Comparison of ENCODE assay signal across 8 cellular contexts in genomic region chr11:10366568-10367331, GRCh38.
A peak's percentile ranks its signal among the peaks of the same experiment; 100 is the strongest.
DNase-seq lines count a peak whose midpoint lies in the region; ATAC-seq and TF ChIP-seq lines count a peak whose summit lies in the region.

No MANE protein-coding gene starts in this region.

- ATAC-seq in GM21825 (IDR thresholded peaks at IDR 0.05; ENCODE audit: unreplicated experiment) = peak; percentile 86
- peak; percentile 93 for ATAC-seq in aorta (ENCODE audit: low FRiP score)

- H3K4me1 ChIP-seq in SJCRH30 (peaks cover 9% of the 10 kb centered on the region), aorta (ENCODE audit: control insufficient read depth in 1 of 2, insufficient read depth in 2 of 2, low read length in 2 of 2) (no peaks in the 10 kb centered on the region)

- H3K36me3 Mint-ChIP-seq in progenitor cell of endocrine pancreas (ENCODE audit: insufficient read depth) = no peaks in the 10 kb centered on the region

- H3K9me3 ChIP-seq in SJCRH30 (replicated peaks) (no peaks in the 10 kb centered on the region), aorta (ENCODE audit: control insufficient read depth, low read length) (no peaks in the 10 kb centered on the region)

- intact Hi-C loops in aorta (cut with DNase I) = no loop called here

- H3K36me3 ChIP-seq in SJCRH30 = peaks cover 2% of the 10 kb centered on the region; the same call in 1 of the 2 replicates
- no peaks in the 10 kb centered on the region for H3K36me3 ChIP-seq in aorta (ENCODE audit: control insufficient read depth in 1 of 2, insufficient read depth in 2 of 2, low read length in 1 of 2)

- peak; percentile 61 for DNase-seq in DMS153 (lab: John Stamatoyannopoulos, UW)
- DNase-seq in SJCRH30 = peak; percentile 94 to 97
- DNase-seq in activated naive CD4-positive, alpha-beta T cell treated with Interleukin-2 at 50 U/mL for 16 hours = peak; percentile 53
- DNase-seq in glomerular endothelial cell (ENCODE audit: extremely low read depth, low read depth, low spot score) = peak; percentile 87
- DNase-seq in progenitor cell of endocrine pancreas (ENCODE audit: low spot score, unreplicated experiment) = peak; percentile 39
- DNase-seq in aorta = peak; percentile 87 to 91

- H3K9me3 Mint-ChIP-seq in progenitor cell of endocrine pancreas (ENCODE audit: low read depth) = peaks cover 5% of the 10 kb centered on the region

- H3K27ac ChIP-seq in SJCRH30 = peak overlapping the region; percentile 36
- no peak overlapping the region for H3K27ac ChIP-seq in aorta (ENCODE audit: low read depth in 1 of 2, low read length in 2 of 2)

- no peak overlapping the region for H3K4me3 Mint-ChIP-seq in progenitor cell of endocrine pancreas (ENCODE audit: low read depth)

- peaks cover 6% of the 10 kb centered on the region for H3K4me1 Mint-ChIP-seq in progenitor cell of endocrine pancreas (ENCODE audit: low read depth)

- no peak overlapping the region for H3K4me3 ChIP-seq in SJCRH30
- H3K4me3 ChIP-seq in aorta (ENCODE audit: low read length in 2 of 2) = no peak overlapping the region

- H3K27me3 ChIP-seq in SJCRH30 = no peaks in the 10 kb centered on the region
- no peaks in the 10 kb centered on the region for H3K27me3 ChIP-seq in aorta (ENCODE audit: control insufficient read depth in 1 of 2, insufficient read depth in 2 of 2, low read length in 1 of 2)

- peak; percentile 83 for TF ChIP-seq CTCF in LNCAP (IDR thresholded peaks at IDR 0.05)
- peak; percentile 79 for TF ChIP-seq CTCF in progenitor cell of endocrine pancreas (IDR thresholded peaks at IDR 0.05; ENCODE audit: unreplicated experiment)

- no peaks in the 10 kb centered on the region for H3K27me3 Mint-ChIP-seq in progenitor cell of endocrine pancreas

- 12 to 14% methylated on average over 8 of the region's 8 CpGs for WGBS in aorta, 2 donors

- peak overlapping the region; percentile 23 for H3K27ac Mint-ChIP-seq in progenitor cell of endocrine pancreas

Comparison
In these comparisons a context has a peak if more than half of its experiments do, and no peak if none do; other contexts are left out.
1. DNase-seq: peak in every context shown above with its lines; median percentile 96 in SJCRH30; 89 in aorta; 87 in glomerular endothelial cell; 61 in DMS153; 53 in activated naive CD4-positive, alpha-beta T cell treated with Interleukin-2 at 50 U/mL for 16 hours; 39 in progenitor cell of endocrine pancreas.